In the genomic region with DNA sequence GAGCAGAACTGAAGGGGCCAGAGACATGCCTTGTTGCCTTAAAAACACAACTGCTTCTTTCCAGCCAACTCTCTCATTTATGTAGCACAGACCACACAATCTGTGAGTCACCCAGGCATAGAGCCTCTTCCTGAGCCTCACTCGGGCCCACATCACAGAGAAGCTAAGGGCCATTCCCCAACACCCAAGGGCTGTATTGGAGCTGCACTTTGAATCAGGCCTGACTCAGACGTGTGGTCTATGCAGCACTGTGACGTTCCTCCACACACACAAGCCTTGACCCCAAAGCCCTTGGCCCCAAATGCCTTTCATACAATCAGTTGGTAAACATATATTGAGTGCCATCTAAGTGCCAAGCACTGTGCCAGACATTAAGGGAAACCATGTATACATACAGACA, we compare ENCODE assay signal across 9 cellular contexts.
DNase-seq lines count a peak whose midpoint lies in the region; ATAC-seq, FAIRE-seq and TF ChIP-seq lines count a peak whose summit lies in the region.
"Had no signal": no experiment of that assay in that cellular context is flagged by ENCODE, and none has a peak within 500 bp of the region (broad histone marks: within the 10 kb centered on the region; RNA-seq: fewer than 3 reads in every experiment).

No MANE protein-coding gene starts in this region.

- DNase-seq in H54 (ENCODE audit: insufficient read length, low spot score) (peak; percentile 75), RWPE1 (ENCODE audit: low spot score) (peak; percentile 6), trophoblast cell (no peak), substantia nigra (lab: John Stamatoyannopoulos, UW) (no peak), kidney (no peak)
- no peak for DNase-seq in central memory CD4-positive, alpha-beta T cell

- CTCF ChIA-PET in RWPE1 (lab: Yijun Ruan, JAX), result interaction anchor here (0.5 kb wide), 1 partner anchor 1676 kb away, joined by 3 read pairs; no protein-coding TSS in a partner anchor

- intact Hi-C loops in kidney (cut with DNase I), result no loop called here

- no peak overlapping the region for H2BK5ac ChIP-seq in trophoblast cell (ENCODE audit: low read depth, low read length, poor library complexity)

- peak; percentile 93 for FAIRE-seq in H54 (lab: Jason Lieb, UNC)
- FAIRE-seq in kidney (lab: Jason Lieb, UNC), result no peak

- ATAC-seq in GM18861 (IDR thresholded peaks at IDR 0.05; ENCODE audit: unreplicated experiment), result peak; percentile 72

- TF ChIP-seq CTCF in RWPE1 (conservative IDR thresholded peaks at IDR 0.05; ENCODE audit: low read depth) (no peak), kidney (IDR thresholded peaks at IDR 0.05; ENCODE audit: borderline replicate concordance, extremely low read depth, insufficient read depth) (no peak)

- H2BK120ac ChIP-seq in trophoblast cell (ENCODE audit: insufficient read depth, low read length, poor library complexity), result no peak overlapping the region

- H3K9ac ChIP-seq in trophoblast cell (ENCODE audit: low read length) (peak overlapping the region; percentile 56), kidney (ENCODE audit: low read length in 2 of 2) (no peak overlapping the region)
- H3K9ac ChIP-seq: KMS-11 had no signal

- H3K18ac ChIP-seq in trophoblast cell (ENCODE audit: low read length), result no peak overlapping the region

- no peak overlapping the region for H3K4ac ChIP-seq in trophoblast cell (ENCODE audit: low read depth, low read length)

- no peak overlapping the region for H4K91ac ChIP-seq in trophoblast cell (ENCODE audit: low read depth, low read length)

- H3K4me3 ChIP-seq in trophoblast cell (ENCODE audit: low read depth, low read length) (no peak overlapping the region), kidney (ENCODE audit: low read length in 2 of 2) (no peak overlapping the region)
- H3K4me3 ChIP-seq: thoracic aorta had no signal

- H3K9me3 ChIP-seq in trophoblast cell (ENCODE audit: insufficient read depth, low read depth, low read length) (no peaks in the 10 kb centered on the region), kidney (ENCODE audit: control insufficient read depth in 1 of 2, low read length in 2 of 2) (peaks cover 0 to 2% of the 10 kb centered on the region in 2 donors)

- H3K4me1 ChIP-seq in trophoblast cell (ENCODE audit: control insufficient read depth in 1 of 2, insufficient read depth in 2 of 2, low read length in 2 of 2), result no peaks in the 10 kb centered on the region
- H3K4me1 ChIP-seq in kidney (ENCODE audit: control insufficient read depth in 1 of 2, insufficient read depth in 1 of 2, low read depth in 1 of 2, low read length in 2 of 2), result no peaks in the 10 kb centered on the region

- no peaks in the 10 kb centered on the region for H3K79me2 ChIP-seq in trophoblast cell (ENCODE audit: control insufficient read depth, insufficient read depth, low read length, poor library complexity)

- H3K36me3 ChIP-seq in trophoblast cell (ENCODE audit: control insufficient read depth in 1 of 2, insufficient read depth in 2 of 2, low read length in 2 of 2) (no peaks in the 10 kb centered on the region), kidney (ENCODE audit: control insufficient read depth in 1 of 2, insufficient read depth in 2 of 2, low read length in 2 of 2) (no peaks in the 10 kb centered on the region)
- H3K36me3 ChIP-seq: thoracic aorta had no signal

- no peak overlapping the region for H3K27ac ChIP-seq in RWPE1
- no peak overlapping the region for H3K27ac ChIP-seq in trophoblast cell (ENCODE audit: low read depth, low read length)
- H3K27ac ChIP-seq in substantia nigra (ENCODE audit: low read depth, low read length, poor library complexity, severe bottlenecking), result no peak overlapping the region
- no peak overlapping the region for H3K27ac ChIP-seq in kidney (ENCODE audit: low read depth in 2 of 2, low read length in 2 of 2)
- H3K27ac ChIP-seq: KMS-11, thoracic aorta had no signal

- WGBS in trophoblast cell (ENCODE audit: extremely low coverage, insufficient coverage, insufficient read length), result no CpG with 5 or more reads among the region's 3 CpGs

- no peak overlapping the region for H3K4me2 ChIP-seq in trophoblast cell (ENCODE audit: low read length)
- H3K4me2 ChIP-seq: KMS-11 had no signal

- H3K79me1 ChIP-seq in trophoblast cell (ENCODE audit: low read length), result no peaks in the 10 kb centered on the region

- H3K23ac ChIP-seq in trophoblast cell (ENCODE audit: low read length), result peak overlapping the region; percentile 91

- H2BK12ac ChIP-seq in trophoblast cell (ENCODE audit: low read length), result no peak overlapping the region

- POLR2A ChIA-PET in RWPE1 (lab: Yijun Ruan, JAX; ENCODE audit: low non-redundant PET), result no interaction called here

- no peaks in the 10 kb centered on the region for H3K27me3 ChIP-seq in trophoblast cell (ENCODE audit: insufficient read depth, low read length)

- no peak for TF ChIP-seq POLR2A in H54 (IDR thresholded peaks at IDR 0.05; ENCODE audit: low read depth, low read length)

- H4K8ac ChIP-seq in trophoblast cell (ENCODE audit: low read depth, low read length), result no peak overlapping the region

- no peak overlapping the region for H2AFZ ChIP-seq in trophoblast cell (ENCODE audit: insufficient read depth, low read length, poor library complexity)

- H3K14ac ChIP-seq in trophoblast cell (ENCODE audit: low read length), result no peak overlapping the region

- no peak overlapping the region for H2AK5ac ChIP-seq in trophoblast cell (ENCODE audit: low read length)

- no peak overlapping the region for H4K12ac ChIP-seq in trophoblast cell (ENCODE audit: low read depth, low read length)

Comparison
In these comparisons a context has a peak if more than half of its experiments do, and no peak if none do; other contexts are left out.
1. DNase-seq: peak in H54 (single experiment) and RWPE1 (single experiment); none in trophoblast cell (0 of 2), central memory CD4-positive, alpha-beta T cell (single experiment), substantia nigra (0 of 49) and kidney (single experiment).